ENCODE assay signal across 1 cellular context in the genomic region with DNA sequence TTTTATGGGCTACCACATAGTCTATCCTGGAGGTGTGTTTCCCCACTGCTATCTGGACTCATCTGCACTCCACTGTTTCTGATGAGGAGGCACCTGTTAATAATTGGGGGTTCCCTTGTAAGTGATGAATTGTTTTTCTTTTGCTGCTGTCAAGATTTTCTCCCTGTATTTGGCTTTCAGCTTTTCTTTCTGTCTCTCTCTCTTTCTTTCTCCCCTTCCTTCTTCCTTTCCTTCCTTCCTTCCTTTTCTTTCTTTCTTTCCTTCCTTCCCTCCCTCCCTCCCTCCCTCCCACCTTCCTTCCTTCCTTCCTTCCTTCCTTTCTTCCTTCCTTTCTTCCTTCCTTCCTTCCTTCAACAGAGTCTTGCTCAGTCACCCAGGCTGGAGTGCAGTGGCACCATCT.
TF ChIP-seq lines count a peak whose summit lies in the region.

No MANE protein-coding gene starts in this region.

TF ChIP-seq in GM23338, 12 proteins besides CTCF, POLR2A, EP300 and RAD21:
- TF ChIP-seq, protein P1, sequence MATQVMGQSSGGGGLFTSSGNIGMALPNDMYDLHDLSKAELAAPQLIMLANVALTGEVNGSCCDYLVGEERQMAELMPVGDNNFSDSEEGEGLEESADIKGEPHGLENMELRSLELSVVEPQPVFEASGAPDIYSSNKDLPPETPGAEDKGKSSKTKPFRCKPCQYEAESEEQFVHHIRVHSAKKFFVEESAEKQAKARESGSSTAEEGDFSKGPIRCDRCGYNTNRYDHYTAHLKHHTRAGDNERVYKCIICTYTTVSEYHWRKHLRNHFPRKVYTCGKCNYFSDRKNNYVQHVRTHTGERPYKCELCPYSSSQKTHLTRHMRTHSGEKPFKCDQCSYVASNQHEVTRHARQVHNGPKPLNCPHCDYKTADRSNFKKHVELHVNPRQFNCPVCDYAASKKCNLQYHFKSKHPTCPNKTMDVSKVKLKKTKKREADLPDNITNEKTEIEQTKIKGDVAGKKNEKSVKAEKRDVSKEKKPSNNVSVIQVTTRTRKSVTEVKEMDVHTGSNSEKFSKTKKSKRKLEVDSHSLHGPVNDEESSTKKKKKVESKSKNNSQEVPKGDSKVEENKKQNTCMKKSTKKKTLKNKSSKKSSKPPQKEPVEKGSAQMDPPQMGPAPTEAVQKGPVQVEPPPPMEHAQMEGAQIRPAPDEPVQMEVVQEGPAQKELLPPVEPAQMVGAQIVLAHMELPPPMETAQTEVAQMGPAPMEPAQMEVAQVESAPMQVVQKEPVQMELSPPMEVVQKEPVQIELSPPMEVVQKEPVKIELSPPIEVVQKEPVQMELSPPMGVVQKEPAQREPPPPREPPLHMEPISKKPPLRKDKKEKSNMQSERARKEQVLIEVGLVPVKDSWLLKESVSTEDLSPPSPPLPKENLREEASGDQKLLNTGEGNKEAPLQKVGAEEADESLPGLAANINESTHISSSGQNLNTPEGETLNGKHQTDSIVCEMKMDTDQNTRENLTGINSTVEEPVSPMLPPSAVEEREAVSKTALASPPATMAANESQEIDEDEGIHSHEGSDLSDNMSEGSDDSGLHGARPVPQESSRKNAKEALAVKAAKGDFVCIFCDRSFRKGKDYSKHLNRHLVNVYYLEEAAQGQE (IDR thresholded peaks at IDR 0.05; ENCODE audit: unreplicated experiment) = no peak
- TF ChIP-seq JUNB (IDR thresholded peaks at IDR 0.05; ENCODE audit: unreplicated experiment) (no peak), NANOG (IDR thresholded peaks at IDR 0.05; ENCODE audit: borderline replicate concordance) (no peak), EZH2phosphoT487 (IDR thresholded peaks at IDR 0.05; ENCODE audit: unreplicated experiment) (no peak), STAT1 (IDR thresholded peaks at IDR 0.05; ENCODE audit: unreplicated experiment) (no peak)
- TF ChIP-seq, protein P2, sequence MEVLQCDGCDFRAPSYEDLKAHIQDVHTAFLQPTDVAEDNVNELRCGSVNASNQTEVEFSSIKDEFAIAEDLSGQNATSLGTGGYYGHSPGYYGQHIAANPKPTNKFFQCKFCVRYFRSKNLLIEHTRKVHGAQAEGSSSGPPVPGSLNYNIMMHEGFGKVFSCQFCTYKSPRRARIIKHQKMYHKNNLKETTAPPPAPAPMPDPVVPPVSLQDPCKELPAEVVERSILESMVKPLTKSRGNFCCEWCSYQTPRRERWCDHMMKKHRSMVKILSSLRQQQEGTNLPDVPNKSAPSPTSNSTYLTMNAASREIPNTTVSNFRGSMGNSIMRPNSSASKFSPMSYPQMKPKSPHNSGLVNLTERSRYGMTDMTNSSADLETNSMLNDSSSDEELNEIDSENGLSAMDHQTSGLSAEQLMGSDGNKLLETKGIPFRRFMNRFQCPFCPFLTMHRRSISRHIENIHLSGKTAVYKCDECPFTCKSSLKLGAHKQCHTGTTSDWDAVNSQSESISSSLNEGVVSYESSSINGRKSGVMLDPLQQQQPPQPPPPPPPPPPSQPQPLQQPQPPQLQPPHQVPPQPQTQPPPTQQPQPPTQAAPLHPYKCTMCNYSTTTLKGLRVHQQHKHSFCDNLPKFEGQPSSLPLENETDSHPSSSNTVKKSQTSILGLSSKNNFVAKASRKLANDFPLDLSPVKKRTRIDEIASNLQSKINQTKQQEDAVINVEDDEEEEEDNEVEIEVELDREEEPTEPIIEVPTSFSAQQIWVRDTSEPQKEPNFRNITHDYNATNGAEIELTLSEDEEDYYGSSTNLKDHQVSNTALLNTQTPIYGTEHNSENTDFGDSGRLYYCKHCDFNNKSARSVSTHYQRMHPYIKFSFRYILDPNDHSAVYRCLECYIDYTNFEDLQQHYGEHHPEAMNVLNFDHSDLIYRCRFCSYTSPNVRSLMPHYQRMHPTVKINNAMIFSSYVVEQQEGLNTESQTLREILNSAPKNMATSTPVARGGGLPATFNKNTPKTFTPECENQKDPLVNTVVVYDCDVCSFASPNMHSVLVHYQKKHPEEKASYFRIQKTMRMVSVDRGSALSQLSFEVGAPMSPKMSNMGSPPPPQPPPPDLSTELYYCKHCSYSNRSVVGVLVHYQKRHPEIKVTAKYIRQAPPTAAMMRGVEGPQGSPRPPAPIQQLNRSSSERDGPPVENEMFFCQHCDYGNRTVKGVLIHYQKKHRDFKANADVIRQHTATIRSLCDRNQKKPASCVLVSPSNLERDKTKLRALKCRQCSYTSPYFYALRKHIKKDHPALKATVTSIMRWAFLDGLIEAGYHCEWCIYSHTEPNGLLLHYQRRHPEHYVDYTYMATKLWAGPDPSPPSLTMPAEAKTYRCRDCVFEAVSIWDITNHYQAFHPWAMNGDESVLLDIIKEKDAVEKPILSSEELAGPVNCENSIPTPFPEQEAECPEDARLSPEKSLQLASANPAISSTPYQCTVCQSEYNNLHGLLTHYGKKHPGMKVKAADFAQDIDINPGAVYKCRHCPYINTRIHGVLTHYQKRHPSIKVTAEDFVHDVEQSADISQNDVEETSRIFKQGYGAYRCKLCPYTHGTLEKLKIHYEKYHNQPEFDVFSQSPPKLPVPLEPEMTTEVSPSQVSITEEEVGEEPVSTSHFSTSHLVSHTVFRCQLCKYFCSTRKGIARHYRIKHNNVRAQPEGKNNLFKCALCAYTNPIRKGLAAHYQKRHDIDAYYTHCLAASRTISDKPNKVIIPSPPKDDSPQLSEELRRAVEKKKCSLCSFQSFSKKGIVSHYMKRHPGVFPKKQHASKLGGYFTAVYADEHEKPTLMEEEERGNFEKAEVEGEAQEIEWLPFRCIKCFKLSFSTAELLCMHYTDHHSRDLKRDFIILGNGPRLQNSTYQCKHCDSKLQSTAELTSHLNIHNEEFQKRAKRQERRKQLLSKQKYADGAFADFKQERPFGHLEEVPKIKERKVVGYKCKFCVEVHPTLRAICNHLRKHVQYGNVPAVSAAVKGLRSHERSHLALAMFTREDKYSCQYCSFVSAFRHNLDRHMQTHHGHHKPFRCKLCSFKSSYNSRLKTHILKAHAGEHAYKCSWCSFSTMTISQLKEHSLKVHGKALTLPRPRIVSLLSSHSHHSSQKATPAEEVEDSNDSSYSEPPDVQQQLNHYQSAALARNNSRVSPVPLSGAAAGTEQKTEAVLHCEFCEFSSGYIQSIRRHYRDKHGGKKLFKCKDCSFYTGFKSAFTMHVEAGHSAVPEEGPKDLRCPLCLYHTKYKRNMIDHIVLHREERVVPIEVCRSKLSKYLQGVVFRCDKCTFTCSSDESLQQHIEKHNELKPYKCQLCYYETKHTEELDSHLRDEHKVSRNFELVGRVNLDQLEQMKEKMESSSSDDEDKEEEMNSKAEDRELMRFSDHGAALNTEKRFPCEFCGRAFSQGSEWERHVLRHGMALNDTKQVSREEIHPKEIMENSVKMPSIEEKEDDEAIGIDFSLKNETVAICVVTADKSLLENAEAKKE (CRISPR knock-in tag; IDR thresholded peaks at IDR 0.05) = no peak
- TF ChIP-seq, protein P3, sequence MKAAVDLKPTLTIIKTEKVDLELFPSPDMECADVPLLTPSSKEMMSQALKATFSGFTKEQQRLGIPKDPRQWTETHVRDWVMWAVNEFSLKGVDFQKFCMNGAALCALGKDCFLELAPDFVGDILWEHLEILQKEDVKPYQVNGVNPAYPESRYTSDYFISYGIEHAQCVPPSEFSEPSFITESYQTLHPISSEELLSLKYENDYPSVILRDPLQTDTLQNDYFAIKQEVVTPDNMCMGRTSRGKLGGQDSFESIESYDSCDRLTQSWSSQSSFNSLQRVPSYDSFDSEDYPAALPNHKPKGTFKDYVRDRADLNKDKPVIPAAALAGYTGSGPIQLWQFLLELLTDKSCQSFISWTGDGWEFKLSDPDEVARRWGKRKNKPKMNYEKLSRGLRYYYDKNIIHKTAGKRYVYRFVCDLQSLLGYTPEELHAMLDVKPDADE (IDR thresholded peaks at IDR 0.05) = no peak
